ENCODE assay signal across 28 cellular contexts in the genomic region with DNA sequence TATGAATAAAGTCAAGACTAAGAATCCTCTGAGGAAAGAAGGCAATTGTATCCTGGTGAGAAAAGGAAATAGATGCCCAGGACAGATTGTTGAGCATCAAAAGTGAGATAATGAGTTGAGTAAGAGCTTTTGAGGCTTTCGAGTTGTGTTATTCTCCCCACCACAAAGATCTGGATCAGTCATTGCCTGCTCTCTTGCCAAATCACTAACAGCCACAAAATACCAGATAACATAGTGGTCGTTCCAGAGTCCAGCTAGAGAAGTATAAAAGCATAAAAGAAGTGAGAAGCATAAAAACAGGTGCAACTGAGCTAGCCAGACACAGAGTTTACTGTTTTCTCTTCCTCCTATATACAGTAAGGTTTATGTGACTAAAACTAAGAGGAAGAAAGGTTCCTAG. TPM values are rescaled to one million over a fixed set of nuclear protein-coding genes. Genes with fewer than 3 reads are reported as not detected.
DNase-seq lines count a peak whose midpoint lies in the region; ATAC-seq and TF ChIP-seq lines count a peak whose summit lies in the region.
"Had no signal": no experiment of that assay in that cellular context is flagged by ENCODE, and none has a peak within 500 bp of the region (broad histone marks: within the 10 kb centered on the region; RNA-seq: fewer than 3 reads in every experiment).

No MANE protein-coding gene starts in this region.

- no peaks in the 10 kb centered on the region for H3K9me3 ChIP-seq in mammary epithelial cell (replicated peaks; ENCODE audit: insufficient read depth, low read length)
- peaks cover 0 to 8% of the 10 kb centered on the region in 2 donors for H3K9me3 ChIP-seq in breast epithelium
- H3K9me3 ChIP-seq in HAP-1, result no peaks in the 10 kb centered on the region
- H3K9me3 ChIP-seq: testis had no signal

- BruUV-seq in mammary epithelial cell (replicated peaks; lab: Mats Ljungman, UMichigan), result no TSS peak

- no peak overlapping the region for H3K4me3 ChIP-seq in mammary epithelial cell (replicated peaks in 1 of 3; ENCODE audit: insufficient read depth in 1 of 3, low read depth in 2 of 3, low read length in 3 of 3)
- no peak overlapping the region for H3K4me3 ChIP-seq in breast epithelium
- H3K4me3 ChIP-seq in HAP-1, result no peak overlapping the region
- H3K4me3 ChIP-seq: MG63, right atrium auricular region, SK-N-MC, testis had no signal

- peaks cover 11% of the 10 kb centered on the region for H3K4me1 ChIP-seq in mammary epithelial cell (ENCODE audit: insufficient read depth, low read length)
- no peaks in the 10 kb centered on the region for H3K4me1 ChIP-seq in breast epithelium
- no peaks in the 10 kb centered on the region for H3K4me1 ChIP-seq in HAP-1
- H3K4me1 ChIP-seq: right atrium auricular region, testis had no signal

- H4K20me1 ChIP-seq in mammary epithelial cell (ENCODE audit: insufficient read depth, low read length), result no peaks in the 10 kb centered on the region

- ATAC-seq in left colon (peak; percentile 63), HG02970 (IDR thresholded peaks at IDR 0.05; ENCODE audit: low FRiP score, unreplicated experiment) (no peak)

- WGBS in mammary epithelial cell (ENCODE audit: low coverage, missing lambda C conversion rate), result 40% methylated on average over 2 of the region's 2 CpGs

- dilution Hi-C loops in mammary epithelial cell (cut with HindIII; ENCODE audit: low sequenced_read_pairs), result no loop called here

- no peak overlapping the region for H2AFZ ChIP-seq in mammary epithelial cell (ENCODE audit: low read depth, low read length)

- no peak for TF ChIP-seq CTCF in mammary epithelial cell (conservative IDR thresholded peaks at IDR 0.05 in 1 of 2, IDR thresholded peaks at IDR 0.05 in 1 of 2; ENCODE audit: extremely low read depth in 1 of 2, insufficient read depth in 1 of 2, low read depth in 1 of 2, low read length in 2 of 2)
- no peak for TF ChIP-seq CTCF in breast epithelium (IDR thresholded peaks at IDR 0.05)

- intact Hi-C loops in mammary epithelial cell (cut with micrococcal nuclease) (no loop called here), breast epithelium (cut with DNase I; ENCODE audit: low total_unique reads) (no loop called here), left colon (cut with DNase I, micrococcal nuclease) (no loop called here)

- H3K27me3 ChIP-seq in mammary epithelial cell (ENCODE audit: insufficient read depth, low read length), result peaks cover 5% of the 10 kb centered on the region
- H3K27me3 ChIP-seq in breast epithelium, result no peaks in the 10 kb centered on the region
- H3K27me3 ChIP-seq in HAP-1 (ENCODE audit: low read depth), result peaks cover 3% of the 10 kb centered on the region; the same call in 1 of the 2 replicates
- H3K27me3 ChIP-seq: right atrium auricular region, testis had no signal

- DNase-seq in mammary epithelial cell (peak; percentile 8), breast epithelium (ENCODE audit: low spot score in 2 of 2) (no peak), OCI-M1 (lab: John Stamatoyannopoulos, UW) (peak; percentile 40), left colon (no peak), HAP-1 (ENCODE audit: low spot score in 2 of 2) (no peak)
- DNase-seq in stimulated activated CD4-positive, alpha-beta T cell treated with anti-CD3 and anti-CD28 coated beads, Interleukin-15, amount 100 ng/mL, for 24 hours, result no peak
- DNase-seq in effector CD4-positive, alpha-beta T cell, result no peak
- DNase-seq: ACHN; activated CD4-positive, alpha-beta memory T cell treated with anti-CD3 and anti-CD28 coated beads for 36 hours; activated T-cell treated with anti-CD3 and anti-CD28 coated beads, Interleukin-2, amount 50 U/mL, for 24 hours; C1 segment of cervical spinal cord; hippocampal formation; MG63; naive B cell; NCI-H187; NCI-H345; NCI-H82; testis had no signal

- in situ Hi-C loops in mammary epithelial cell (cut with MboI; ENCODE audit: low sequenced_read_pairs in 2 of 2), result no loop called here
- in situ Hi-C loops in HAP-1 (cut with MboI; ENCODE audit: low sequenced_read_pairs), result no loop called here

- H3K79me2 ChIP-seq in mammary epithelial cell (ENCODE audit: insufficient read depth, low read length), result no peaks in the 10 kb centered on the region

- H3K9ac ChIP-seq in mammary epithelial cell (ENCODE audit: insufficient read depth, low read length), result no peak overlapping the region

- no peak overlapping the region for H3K4me2 ChIP-seq in mammary epithelial cell (ENCODE audit: insufficient read depth, low read depth, low read length)

- H3K27ac ChIP-seq in mammary epithelial cell (ENCODE audit: insufficient read depth, low read depth, low read length) (no peak overlapping the region), breast epithelium (no peak overlapping the region)
- H3K27ac ChIP-seq: right atrium auricular region, SK-N-MC, testis had no signal

- CTCF ChIA-PET in mammary epithelial cell (lab: Charles Lee; ENCODE audit: low non-redundant PET), result no interaction called here

- H3K36me3 ChIP-seq in mammary epithelial cell (ENCODE audit: insufficient read depth, low read length) (no peaks in the 10 kb centered on the region), breast epithelium (no peaks in the 10 kb centered on the region), HAP-1 (replicated peaks) (no peaks in the 10 kb centered on the region)
- H3K36me3 ChIP-seq: MG63, right atrium auricular region had no signal

- TF ChIP-seq POLR2A in breast epithelium (IDR thresholded peaks at IDR 0.05), result no peak

RNA-seq across cellular contexts. Expression of gene SPINT4, which starts 4.9 kb away (rescaled TPM):
- total RNA-seq in mammary epithelial cell (not detected), breast epithelium (not detected), left colon (not detected)
- polyA plus RNA-seq in mammary epithelial cell, result not detected
- polyA minus RNA-seq in mammary epithelial cell, result not detected
- total RNA-seq: activated CD4-positive, alpha-beta memory T cell treated with anti-CD3 and anti-CD28 coated beads for 36 hours; bronchial epithelial cell; endothelial cell of umbilical vein; lung microvascular endothelial cell; omental fat pad; right atrium auricular region; T-helper 2 cell treated with Interferon-gamma antibody and Interleukin-4, amounts not matched to agents 100 ng/mL and 5 ng/mL, for 36 hours; testis had no signal
- polyA plus RNA-seq: endothelial cell of umbilical vein, IgD-negative memory B cell, keratinocyte had no signal

RNA-seq across cellular contexts. Expression of gene WFDC10B, which starts 22.2 kb away (rescaled TPM):
- under 1 TPM in 1 of 2 donors, not detected in 1; 0.52 TPM for total RNA-seq in mammary epithelial cell
- polyA plus RNA-seq in mammary epithelial cell, result not detected
- polyA minus RNA-seq in mammary epithelial cell, result not detected
- not detected for total RNA-seq in breast epithelium
- not detected for total RNA-seq in left colon
- total RNA-seq: activated CD4-positive, alpha-beta memory T cell treated with anti-CD3 and anti-CD28 coated beads for 36 hours; bronchial epithelial cell; endothelial cell of umbilical vein; lung microvascular endothelial cell; right atrium auricular region; T-helper 2 cell treated with Interferon-gamma antibody and Interleukin-4, amounts not matched to agents 100 ng/mL and 5 ng/mL, for 36 hours had no signal
- polyA plus RNA-seq: endothelial cell of umbilical vein, IgD-negative memory B cell, keratinocyte had no signal

RNA-seq across cellular contexts. Expression of gene WFDC13, which starts 25.2 kb away (rescaled TPM):
- total RNA-seq in mammary epithelial cell (not detected), breast epithelium (not detected), left colon (not detected)
- polyA plus RNA-seq in mammary epithelial cell, result not detected
- not detected for polyA minus RNA-seq in mammary epithelial cell
- total RNA-seq: activated CD4-positive, alpha-beta memory T cell treated with anti-CD3 and anti-CD28 coated beads for 36 hours; bronchial epithelial cell; endothelial cell of umbilical vein; lung microvascular endothelial cell; omental fat pad; right atrium auricular region; T-helper 2 cell treated with Interferon-gamma antibody and Interleukin-4, amounts not matched to agents 100 ng/mL and 5 ng/mL, for 36 hours; testis had no signal
- polyA plus RNA-seq: endothelial cell of umbilical vein, IgD-negative memory B cell, keratinocyte had no signal

RNA-seq across cellular contexts. Expression of gene WFDC11, which starts 57.0 kb away (rescaled TPM):
- not detected for total RNA-seq in mammary epithelial cell
- not detected for polyA plus RNA-seq in mammary epithelial cell
- polyA minus RNA-seq in mammary epithelial cell, result not detected
- total RNA-seq in breast epithelium, result not detected
- total RNA-seq in left colon, result not detected
- total RNA-seq: activated CD4-positive, alpha-beta memory T cell treated with anti-CD3 and anti-CD28 coated beads for 36 hours; bronchial epithelial cell; endothelial cell of umbilical vein; lung microvascular endothelial cell; omental fat pad; right atrium auricular region; T-helper 2 cell treated with Interferon-gamma antibody and Interleukin-4, amounts not matched to agents 100 ng/mL and 5 ng/mL, for 36 hours; testis had no signal
- polyA plus RNA-seq: endothelial cell of umbilical vein, IgD-negative memory B cell, keratinocyte had no signal

Comparison
In these comparisons a context has a peak if more than half of its experiments do, and no peak if none do; other contexts are left out.
1. DNase-seq: peak in mammary epithelial cell (single experiment) and OCI-M1 (single experiment); none in breast epithelium (0 of 2), left colon (0 of 2), stimulated activated CD4-positive, alpha-beta T cell treated with anti-CD3 and anti-CD28 coated beads, Interleukin-15, amount 100 ng/mL, for 24 hours (single experiment), effector CD4-positive, alpha-beta T cell (single experiment) and HAP-1 (0 of 2).